16 cellular contexts compared by ENCODE assay signal in genomic region chr7:148670807-148671206, GRCh38.
"Had no signal": no experiment of that assay in that cellular context is flagged by ENCODE, and none has a peak within 500 bp of the region (broad histone marks: within the 10 kb centered on the region; RNA-seq: fewer than 3 reads in every experiment).

No MANE protein-coding gene starts in this region.

- DNase-seq: activated CD4-positive, alpha-beta T cell treated with anti-CD3 and anti-CD28 coated beads for 48 hours; activated CD8-positive, alpha-beta memory T cell treated with anti-CD3 and anti-CD28 coated beads for 24 hours; activated naive CD4-positive, alpha-beta T cell treated with anti-CD3 and anti-CD28 coated beads for 36 hours; colonic mucosa; foreskin keratinocyte; occipital lobe; psoas muscle; spleen; stimulated activated CD4-positive, alpha-beta T cell treated with anti-CD3 and anti-CD28 coated beads, Interleukin-2, amount 100 ng/mL, for 24 hours; stimulated activated naive B cell treated with anti-CD40 and anti-IgM and Interleukin-4, amounts not matched to agents 10 μg/mL and 1 μg/mL and 100 μg/mL, for 72 hours; T-helper 9 cell; transverse colon had no signal

- H3K4me3 ChIP-seq: cardiac muscle cell, colonic mucosa, psoas muscle, spleen, transverse colon had no signal

- H3K27ac ChIP-seq: cardiac muscle cell, colonic mucosa, foreskin keratinocyte, psoas muscle, spleen, transverse colon had no signal

- H3K4me1 ChIP-seq: colonic mucosa, psoas muscle, spleen, transverse colon had no signal

- H3K9me3 ChIP-seq: colonic mucosa, psoas muscle, transverse colon had no signal

- H3K27me3 ChIP-seq: cardiac muscle cell, colonic mucosa, foreskin keratinocyte, spleen, transverse colon had no signal

- H3K36me3 ChIP-seq: cardiac muscle cell, colonic mucosa, spleen, transverse colon had no signal

- ATAC-seq: natural killer cell treated with Interleukin-12 subunit alpha and Interleukin-12 subunit beta and Interleukin-15 and Interleukin-18, amount 100 ng/mL, for 72 hours; psoas muscle; sciatic nerve; stimulated activated naive B cell treated with anti-CD40 and anti-IgM and Interleukin-4, amounts not matched to agents 10 μg/mL and 1 μg/mL and 100 μg/mL, for 72 hours; WTC11 had no signal
